ENCODE assay signal across 1 cellular context in the genomic region with DNA sequence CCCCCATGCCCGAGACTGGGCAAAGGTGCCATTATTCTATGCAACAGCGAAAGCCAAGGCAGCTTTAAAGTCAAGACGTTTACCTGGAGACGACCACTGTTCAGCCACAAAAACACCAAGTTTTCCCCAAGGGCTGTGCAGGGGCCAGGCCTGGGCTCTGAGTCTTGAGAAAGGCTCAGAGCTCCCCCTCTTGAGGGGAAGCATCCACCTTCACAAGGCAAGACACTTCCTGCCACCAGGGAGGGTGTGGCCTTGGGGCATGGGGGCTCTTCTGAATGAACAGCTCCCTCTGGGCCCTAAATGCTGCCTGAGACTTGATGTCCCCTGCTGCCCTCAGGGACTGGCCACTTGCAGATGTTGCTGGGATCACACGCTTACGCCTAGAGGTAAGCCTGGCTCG.
TF ChIP-seq lines count a peak whose summit lies in the region.

No MANE protein-coding gene starts in this region.

TF ChIP-seq in H1, 55 proteins besides CTCF, POLR2A, EP300 and RAD21:
- TF ChIP-seq CBX5 (IDR thresholded peaks at IDR 0.05; ENCODE audit: low read depth, low read length) (no peak), SP2 (IDR thresholded peaks at IDR 0.05; ENCODE audit: low read length) (no peak), GTF2F1 (IDR thresholded peaks at IDR 0.05; ENCODE audit: borderline replicate concordance, low read depth, low read length) (no peak), POU5F1 (IDR thresholded peaks at IDR 0.05; ENCODE audit: low read depth, low read length) (no peak), CEBPB (IDR thresholded peaks at IDR 0.05; ENCODE audit: low read depth, low read length) (no peak), CREB1 (IDR thresholded peaks at IDR 0.05) (no peak), RBBP5 (IDR thresholded peaks at IDR 0.05; ENCODE audit: borderline replicate concordance, low read depth, low read length) (no peak), SIN3A (conservative IDR thresholded peaks at IDR 0.05 in 1 of 2, IDR thresholded peaks at IDR 0.05 in 1 of 2; ENCODE audit: low read depth in 1 of 2, low read length in 2 of 2) (no peak), CBX8 (IDR thresholded peaks at IDR 0.05; ENCODE audit: borderline replicate concordance, low read depth, low read length) (no peak), FOSL1 (IDR thresholded peaks at IDR 0.05; ENCODE audit: insufficient read depth, low read depth, low read length) (no peak), BACH1 (IDR thresholded peaks at IDR 0.05; ENCODE audit: low read length) (no peak), RXRA (IDR thresholded peaks at IDR 0.05; ENCODE audit: insufficient read depth, low read depth, low read length) (no peak), KDM4A (IDR thresholded peaks at IDR 0.05; ENCODE audit: low read depth, low read length, severe bottlenecking) (no peak), GABPA (IDR thresholded peaks at IDR 0.05; ENCODE audit: borderline replicate concordance, insufficient read depth, low read length) (no peak)
- TF ChIP-seq, protein P1, sequence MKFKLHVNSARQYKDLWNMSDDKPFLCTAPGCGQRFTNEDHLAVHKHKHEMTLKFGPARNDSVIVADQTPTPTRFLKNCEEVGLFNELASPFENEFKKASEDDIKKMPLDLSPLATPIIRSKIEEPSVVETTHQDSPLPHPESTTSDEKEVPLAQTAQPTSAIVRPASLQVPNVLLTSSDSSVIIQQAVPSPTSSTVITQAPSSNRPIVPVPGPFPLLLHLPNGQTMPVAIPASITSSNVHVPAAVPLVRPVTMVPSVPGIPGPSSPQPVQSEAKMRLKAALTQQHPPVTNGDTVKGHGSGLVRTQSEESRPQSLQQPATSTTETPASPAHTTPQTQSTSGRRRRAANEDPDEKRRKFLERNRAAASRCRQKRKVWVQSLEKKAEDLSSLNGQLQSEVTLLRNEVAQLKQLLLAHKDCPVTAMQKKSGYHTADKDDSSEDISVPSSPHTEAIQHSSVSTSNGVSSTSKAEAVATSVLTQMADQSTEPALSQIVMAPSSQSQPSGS (IDR thresholded peaks at IDR 0.05; ENCODE audit: low read length): no peak
